Comparison of ENCODE assay signal across 14 cellular contexts in genomic region chr2:221641181-221641871, GRCh38.
DNase-seq lines count a peak whose midpoint lies in the region; FAIRE-seq and TF ChIP-seq lines count a peak whose summit lies in the region.
"Had no signal": no experiment of that assay in that cellular context is flagged by ENCODE, and none has a peak within 500 bp of the region (broad histone marks: within the 10 kb centered on the region; RNA-seq: fewer than 3 reads in every experiment).

No MANE protein-coding gene starts in this region.

- POLR2A ChIA-PET in MCF 10A (lab: Yijun Ruan, JAX): interaction anchor here (0.9 kb wide), 1 partner anchor 12 kb away, joined by 3 read pairs; no protein-coding TSS in a partner anchor

- FAIRE-seq in bronchial epithelial cell (lab: Jason Lieb, UNC): no peak

- H3K27me3 Mint-ChIP-seq in MCF 10A (ENCODE audit: insufficient read depth, unreplicated experiment): no peaks in the 10 kb centered on the region
- H3K27me3 Mint-ChIP-seq: naive B cell had no signal

- H3K9me3 Mint-ChIP-seq in MCF 10A (ENCODE audit: unreplicated experiment): no peaks in the 10 kb centered on the region

- no peaks in the 10 kb centered on the region for H3K36me3 Mint-ChIP-seq in MCF 10A (ENCODE audit: insufficient read depth, unreplicated experiment)
- H3K36me3 Mint-ChIP-seq: naive B cell had no signal

- H3K27ac Mint-ChIP-seq in MCF 10A (ENCODE audit: low read depth, unreplicated experiment): no peak overlapping the region
- H3K27ac Mint-ChIP-seq: H9 had no signal

- H3K36me3 ChIP-seq in bronchial epithelial cell (ENCODE audit: control insufficient read depth, insufficient read depth, low read length): no peaks in the 10 kb centered on the region
- H3K36me3 ChIP-seq: prostate gland had no signal

- H3K4me1 Mint-ChIP-seq in MCF 10A (ENCODE audit: insufficient read depth, unreplicated experiment): no peaks in the 10 kb centered on the region
- H3K4me1 Mint-ChIP-seq: H9, naive B cell had no signal

- CTCF ChIA-PET in MCF 10A (lab: Yijun Ruan, JAX): interaction anchor here (0.8 kb wide), 1 partner anchor 1277 kb away, joined by 4 read pairs; no protein-coding TSS in a partner anchor

- H3K4me3 Mint-ChIP-seq in MCF 10A (ENCODE audit: unreplicated experiment): no peak overlapping the region
- H3K4me3 Mint-ChIP-seq: H9, naive B cell had no signal

- no peaks in the 10 kb centered on the region for H3K27me3 ChIP-seq in bronchial epithelial cell (ENCODE audit: control insufficient read depth, insufficient read depth, low read length)

- no TSS peak for BruUV-seq in MCF 10A (replicated peaks; lab: Mats Ljungman, UMichigan)

- intact Hi-C loops in MCF 10A (cut with micrococcal nuclease): no loop called here

- TF ChIP-seq CTCF in bronchial epithelial cell (IDR thresholded peaks at IDR 0.05; ENCODE audit: insufficient read depth, low read length, severe bottlenecking): no peak
- TF ChIP-seq CTCF in MCF 10A (IDR thresholded peaks at IDR 0.05; ENCODE audit: unreplicated experiment): no peak

- DNase-seq in EL (peak; percentile 7), NCI-H226 (peak; percentile 95), bronchial epithelial cell (ENCODE audit: low read depth) (peak; percentile 52), pulmonary artery endothelial cell (ENCODE audit: low read depth, low spot score) (peak; percentile 93), MCF 10A (ENCODE audit: unreplicated experiment) (no peak), NCI-H2171 treated with DMSO at 0.1 percent for 48 hours (lab: John Stamatoyannopoulos, UW) (no peak)
- no peak for DNase-seq in activated CD4-positive, CD25-positive, alpha-beta regulatory T cell treated with anti-CD3 and anti-CD28 coated beads, Interleukin-2, amount 50 U/mL, for 72 hours
- DNase-seq: activated naive CD4-positive, alpha-beta T cell; H9; naive B cell; NCI-H2029; NCI-H526; SK-N-SH had no signal

- no peak overlapping the region for H3K4me3 ChIP-seq in bronchial epithelial cell (ENCODE audit: low read depth, low read length)
- H3K4me3 ChIP-seq: prostate gland had no signal

Comparison
In these comparisons a context has a peak if more than half of its experiments do, and no peak if none do; other contexts are left out.
1. DNase-seq: peak in EL (single experiment), NCI-H226 (single experiment), bronchial epithelial cell (single experiment) and pulmonary artery endothelial cell (single experiment); none in MCF 10A (single experiment), NCI-H2171 treated with DMSO at 0.1 percent for 48 hours (single experiment) and activated CD4-positive, CD25-positive, alpha-beta regulatory T cell treated with anti-CD3 and anti-CD28 coated beads, Interleukin-2, amount 50 U/mL, for 72 hours (single experiment).